ENCODE assay signal across 19 cellular contexts in the genomic region with DNA sequence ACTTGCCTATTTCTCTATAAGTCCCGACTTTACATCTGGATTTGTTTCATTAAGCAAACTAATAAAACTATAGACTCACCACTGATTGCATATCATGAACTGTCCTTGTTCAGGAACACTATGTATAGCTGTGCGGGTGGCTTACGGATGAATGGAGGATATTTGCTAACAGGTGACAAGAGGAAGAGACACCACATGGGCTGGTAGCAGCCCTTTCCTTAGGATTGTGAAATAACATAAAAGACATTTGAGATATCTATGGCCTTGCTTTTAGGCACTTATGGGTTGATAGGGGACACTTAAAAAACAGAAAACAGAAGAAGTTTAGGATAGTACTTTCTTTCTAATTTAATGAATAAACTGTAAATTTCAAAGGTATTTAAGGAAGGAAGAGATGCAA. TPM values are rescaled to one million over a fixed set of nuclear protein-coding genes. Genes with fewer than 3 reads are reported as not detected.
"Had no signal": no experiment of that assay in that cellular context is flagged by ENCODE, and none has a peak within 500 bp of the region (broad histone marks: within the 10 kb centered on the region; RNA-seq: fewer than 3 reads in every experiment).

No MANE protein-coding gene starts in this region.

- H3K27me3 ChIP-seq: pancreas, upper lobe of left lung had no signal

- H3K4me3 ChIP-seq: coronary artery, lower lobe of right lung, pancreas, skin epidermis, spleen, thoracic aorta, tibial nerve, upper lobe of left lung had no signal

- H3K9me3 ChIP-seq: lower lobe of right lung, pancreas, spleen, thoracic aorta, tibial nerve, upper lobe of left lung had no signal

- H3K36me3 ChIP-seq: lower lobe of right lung, pancreas, spleen, thoracic aorta, tibial nerve, upper lobe of left lung had no signal

- H3K27ac ChIP-seq: coronary artery, lower lobe of right lung, pancreas, skin epidermis, spleen, thoracic aorta, tibial nerve, upper lobe of left lung had no signal

- DNase-seq: dermis blood vessel endothelial cell; effector memory CD4-positive, alpha-beta T cell; head of caudate nucleus; left ventricle myocardium superior; lower lobe of right lung; naive thymus-derived CD8-positive, alpha-beta T cell; occipital lobe; pancreas; spleen; stimulated activated CD4-positive, alpha-beta T cell treated with anti-CD3 and anti-CD28 coated beads, Interleukin-4, amount 100 ng/mL, for 4 hours; stimulated activated naive CD8-positive, alpha-beta T cell treated with anti-CD3 and anti-CD28 coated beads, Interleukin-15, Interleukin-2, amounts not matched to agents 100 U/mL and 50 U/mL, for 24 hours; substantia nigra; upper lobe of left lung had no signal

- ATAC-seq: left ventricle myocardium superior; lower lobe of right lung; naive thymus-derived CD8-positive, alpha-beta T cell; pancreas; sciatic nerve; stimulated activated memory B cell treated with anti-CD40 and anti-IgM and Interleukin-4, amounts not matched to agents 10 μg/mL and 1 μg/mL and 100 μg/mL, for 72 hours; stimulated activated naive CD8-positive, alpha-beta T cell treated with anti-CD3 and anti-CD28 coated beads, Interleukin-15, Interleukin-2, amounts not matched to agents 100 U/mL and 50 U/mL, for 24 hours had no signal

RNA-seq across cellular contexts. Expression of gene CAP2, which starts 5.0 kb away (rescaled TPM):
- total RNA-seq: naive thymus-derived CD8-positive, alpha-beta T cell had no signal
